18 cellular contexts compared by ENCODE assay signal in the genomic region with DNA sequence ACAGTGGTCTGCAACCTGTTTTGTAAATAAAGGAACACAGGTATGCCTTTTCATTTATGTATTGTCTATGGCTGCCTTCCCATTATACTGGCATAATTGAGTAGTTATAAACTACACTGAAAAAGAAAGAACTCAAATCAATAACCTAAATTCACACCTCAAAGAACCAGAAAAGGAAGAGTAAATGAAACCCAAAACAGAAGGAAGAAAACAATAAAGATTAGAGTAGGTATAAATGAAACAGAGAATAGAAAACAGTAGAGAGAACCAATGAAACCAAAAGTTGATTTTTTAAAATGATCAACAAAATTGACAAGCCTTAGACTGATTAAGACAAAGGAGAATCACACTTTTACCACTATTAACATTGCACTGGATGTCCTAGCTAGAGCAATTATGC. TPM values are rescaled to one million over a fixed set of nuclear protein-coding genes. Genes with fewer than 3 reads are reported as not detected.
DNase-seq lines count a peak whose midpoint lies in the region; ATAC-seq and TF ChIP-seq lines count a peak whose summit lies in the region.
"Had no signal": no experiment of that assay in that cellular context is flagged by ENCODE, and none has a peak within 500 bp of the region (broad histone marks: within the 10 kb centered on the region; RNA-seq: fewer than 3 reads in every experiment).

No MANE protein-coding gene starts in this region.

- no peaks in the 10 kb centered on the region for H3K9me3 Mint-ChIP-seq in activated T-cell treated with anti-CD3 and anti-CD28 coated beads, Interleukin-2, amount 50 U/mL, for 24 hours
- H3K9me3 Mint-ChIP-seq: activated CD8-positive, alpha-beta T cell treated with anti-CD3 and anti-CD28 coated beads for 36 hours had no signal

- H3K9ac ChIP-seq in mesendoderm (ENCODE audit: low read length), result no peak overlapping the region

- TF ChIP-seq CTCF in heart left ventricle (IDR thresholded peaks at IDR 0.05), result no peak

- peak overlapping the region; percentile 53 for H3K27ac Mint-ChIP-seq in activated T-cell treated with anti-CD3 and anti-CD28 coated beads, Interleukin-2, amount 50 U/mL, for 24 hours
- H3K27ac Mint-ChIP-seq: activated CD8-positive, alpha-beta T cell treated with anti-CD3 and anti-CD28 coated beads for 36 hours; IgD-negative memory B cell had no signal

- H3K36me3 ChIP-seq in mesendoderm (ENCODE audit: control insufficient read depth, insufficient read depth, low read length) (no peaks in the 10 kb centered on the region), heart left ventricle (no peaks in the 10 kb centered on the region)
- H3K36me3 ChIP-seq: left ventricle myocardium inferior, ovary had no signal

- no peak overlapping the region for H3K4me2 ChIP-seq in mesendoderm (ENCODE audit: low read length)

- peaks cover 21% of the 10 kb centered on the region for H3K4me1 Mint-ChIP-seq in activated T-cell treated with anti-CD3 and anti-CD28 coated beads, Interleukin-2, amount 50 U/mL, for 24 hours (ENCODE audit: low read depth)
- H3K4me1 Mint-ChIP-seq: IgD-negative memory B cell had no signal

- peaks cover 9% of the 10 kb centered on the region for H3K4me1 ChIP-seq in mesendoderm (ENCODE audit: control insufficient read depth, low read depth, low read length)
- no peaks in the 10 kb centered on the region for H3K4me1 ChIP-seq in heart left ventricle
- H3K4me1 ChIP-seq: left ventricle myocardium inferior had no signal

- ATAC-seq in GM21360 (IDR thresholded peaks at IDR 0.05; ENCODE audit: unreplicated experiment) (peak; percentile 51), HG02885 (IDR thresholded peaks at IDR 0.05; ENCODE audit: poor library complexity, unreplicated experiment) (peak; percentile 58), heart left ventricle (no peak)
- ATAC-seq: SK-N-SH treated with all-trans-retinoic acid at 6 μM for 48 hours had no signal

- no peaks in the 10 kb centered on the region for H3K79me1 ChIP-seq in mesendoderm (ENCODE audit: low read length)

- H3K4me3 Mint-ChIP-seq in activated T-cell treated with anti-CD3 and anti-CD28 coated beads, Interleukin-2, amount 50 U/mL, for 24 hours, result no peak overlapping the region
- H3K4me3 Mint-ChIP-seq: activated CD8-positive, alpha-beta T cell treated with anti-CD3 and anti-CD28 coated beads for 36 hours; CD4-positive, CD25-positive, alpha-beta regulatory T cell; IgD-negative memory B cell had no signal

- no peak overlapping the region for H4K5ac ChIP-seq in mesendoderm (ENCODE audit: low read length)

- no peaks in the 10 kb centered on the region for H3K27me3 ChIP-seq in mesendoderm (ENCODE audit: insufficient read depth, low read length, poor library complexity)
- no peaks in the 10 kb centered on the region for H3K27me3 ChIP-seq in heart left ventricle
- H3K27me3 ChIP-seq: ovary had no signal

- H3K23ac ChIP-seq in mesendoderm (ENCODE audit: low read length), result no peak overlapping the region

- intact Hi-C loops in heart left ventricle (cut with DNase I), result no loop called here

- H2AK5ac ChIP-seq in mesendoderm (ENCODE audit: low read length), result no peak overlapping the region

- no peaks in the 10 kb centered on the region for H3K27me3 Mint-ChIP-seq in activated T-cell treated with anti-CD3 and anti-CD28 coated beads, Interleukin-2, amount 50 U/mL, for 24 hours
- H3K27me3 Mint-ChIP-seq: activated CD8-positive, alpha-beta T cell treated with anti-CD3 and anti-CD28 coated beads for 36 hours; CD4-positive, CD25-positive, alpha-beta regulatory T cell had no signal

- no peaks in the 10 kb centered on the region for H3K36me3 Mint-ChIP-seq in activated T-cell treated with anti-CD3 and anti-CD28 coated beads, Interleukin-2, amount 50 U/mL, for 24 hours (ENCODE audit: low read depth)

- H3K56ac ChIP-seq in mesendoderm (ENCODE audit: low read length), result peak overlapping the region; percentile 67

- no peak overlapping the region for H2BK15ac ChIP-seq in mesendoderm (replicated peaks; ENCODE audit: low read depth)

- H3K79me2 ChIP-seq in mesendoderm (ENCODE audit: control insufficient read depth, insufficient read depth, low read length), result no peaks in the 10 kb centered on the region

- no peak overlapping the region for H3K27ac ChIP-seq in mesendoderm (ENCODE audit: low read depth, low read length)
- H3K27ac ChIP-seq in heart left ventricle, result no peak overlapping the region
- H3K27ac ChIP-seq: left ventricle myocardium inferior, ovary had no signal

- no peak overlapping the region for H3K18ac ChIP-seq in mesendoderm (ENCODE audit: low read length)

- TF ChIP-seq POLR2A in heart left ventricle (IDR thresholded peaks at IDR 0.05), result no peak

- DNase-seq in activated T-cell treated with anti-CD3 and anti-CD28 coated beads, Interleukin-2, amount 50 U/mL, for 24 hours, result no peak
- DNase-seq in activated T-cell treated with anti-CD3 and anti-CD28 coated beads, Interleukin-2, amount 50 U/mL, for 1 hour, result no peak
- no peak for DNase-seq in mesendoderm
- DNase-seq in GM19240 (ENCODE audit: insufficient read length, low spot score), result no peak
- no peak for DNase-seq in medulla oblongata (ENCODE audit: extremely low spot score)
- no peak for DNase-seq in heart left ventricle
- DNase-seq: activated gamma-delta T cell; CD4-positive, CD25-positive, alpha-beta regulatory T cell; DMS79 treated with DMSO at 0.1 percent for 48 hours; left ventricle myocardium inferior; NCI-H82; ovary; trophoblast cell had no signal

- H3K9me3 ChIP-seq in heart left ventricle, result peaks cover 0 to 3% (median 0%) of the 10 kb centered on the region in 12 donors
- H3K9me3 ChIP-seq: left ventricle myocardium inferior, ovary had no signal

- no peak overlapping the region for H2BK5ac ChIP-seq in mesendoderm (ENCODE audit: low read length)

- H2BK120ac ChIP-seq in mesendoderm (ENCODE audit: low read depth, low read length), result no peak overlapping the region

- no peak overlapping the region for H3K4ac ChIP-seq in mesendoderm (ENCODE audit: low read depth, low read length)

- H3K4me3 ChIP-seq in mesendoderm (ENCODE audit: low read length) (no peak overlapping the region), heart left ventricle (no peak overlapping the region)
- H3K4me3 ChIP-seq: left ventricle myocardium inferior, ovary had no signal

- H4K8ac ChIP-seq in mesendoderm (ENCODE audit: low read depth, low read length), result no peak overlapping the region

RNA-seq across cellular contexts. Expression of a gene that starts 34.7 kb away (rescaled TPM):
- 6.2 TPM for polyA plus RNA-seq in mesendoderm (2013, experiment 1 of 2)
- 8.5 TPM for polyA plus RNA-seq in mesendoderm (2013, experiment 2 of 2)
- 1 to 10 TPM in 3 of 9 donors, under 1 TPM in 6; 0.16 to 1.1 (median 0.45) TPM for total RNA-seq in heart left ventricle
- polyA plus RNA-seq in heart left ventricle, result under 1 TPM; 0.18 to 0.65 TPM

Comparison
In these comparisons a context has a peak if more than half of its experiments do, and no peak if none do; other contexts are left out.
1. ATAC-seq: peak in GM21360 (single experiment) and HG02885 (single experiment); none in heart left ventricle (0 of 4).